7 cellular contexts compared by ENCODE assay signal in genomic region chr4:186739317-186739716, GRCh38. TPM values are rescaled to one million over a fixed set of nuclear protein-coding genes. Genes with fewer than 3 reads are reported as not detected.
"Had no signal": no experiment of that assay in that cellular context is flagged by ENCODE, and none has a peak within 500 bp of the region (broad histone marks: within the 10 kb centered on the region; RNA-seq: fewer than 3 reads in every experiment).

No MANE protein-coding gene starts in this region.

- FAIRE-seq: HepG2, K562 had no signal

- DNase-seq: IMR-90, KBM-7, KG1 had no signal

- H3K27ac ChIP-seq: HL-60 had no signal

- H3K4me3 ChIP-seq: K562 had no signal

- ATAC-seq: HepG2 had no signal

RNA-seq across cellular contexts. Expression of gene FAT1, which starts 15.7 kb away (rescaled TPM):
- polyA plus RNA-seq: IgD-negative memory B cell had no signal
